Comparison of ENCODE assay signal across 8 cellular contexts in the genomic region with DNA sequence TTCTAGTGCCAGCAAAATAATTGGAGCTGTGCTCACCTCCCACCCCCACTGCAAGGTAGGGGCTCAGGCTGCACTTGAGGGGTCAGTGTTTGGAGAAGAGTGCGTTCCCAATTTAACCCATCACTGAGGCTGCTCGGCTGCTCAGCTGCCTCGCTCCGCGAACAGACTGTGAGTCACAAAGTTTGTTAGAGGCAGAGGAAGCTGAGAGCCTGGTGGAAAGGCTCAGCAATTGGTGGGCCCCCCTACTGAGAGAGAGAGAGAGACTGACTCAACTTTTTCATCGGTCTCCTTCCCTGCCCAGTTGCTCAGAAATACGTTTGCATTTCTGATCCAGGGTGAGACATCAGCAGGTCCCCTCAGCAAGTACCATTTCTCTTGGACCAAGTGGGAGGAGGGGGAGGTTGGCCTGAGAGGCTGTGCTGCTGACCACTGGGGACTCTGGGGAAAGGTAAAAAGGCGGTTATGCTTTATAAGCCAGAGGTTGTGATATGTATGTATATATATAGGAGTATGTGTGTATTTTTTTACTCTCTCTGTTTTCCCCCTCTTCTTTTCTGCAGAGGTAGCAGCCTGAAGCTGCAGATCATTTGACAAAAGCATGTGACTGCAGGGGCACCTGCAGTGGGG. TPM values are rescaled to one million over a fixed set of nuclear protein-coding genes. Genes with fewer than 3 reads are reported as not detected.
A peak's percentile ranks its signal among the peaks of the same experiment; 100 is the strongest.
DNase-seq lines count a peak whose midpoint lies in the region; ATAC-seq and TF ChIP-seq lines count a peak whose summit lies in the region.

No MANE protein-coding gene starts in this region.

- peak overlapping the region in 2 of 3 donors; percentile 59 to 74 for H3K4me3 ChIP-seq in breast epithelium
- H3K4me3 ChIP-seq in mucosa of rectum (ENCODE audit: low read length in 2 of 2) = peak overlapping the region; percentile 63 to 74
- H3K4me3 ChIP-seq in thoracic aorta = peak overlapping the region; percentile 86

- TF ChIP-seq POLR2A in breast epithelium (IDR thresholded peaks at IDR 0.05) = no peak

- H3K27me3 ChIP-seq in breast epithelium (no peaks in the 10 kb centered on the region), mucosa of rectum (ENCODE audit: control insufficient read depth in 2 of 2, insufficient read depth in 2 of 2, low read length in 2 of 2) (peaks cover 7 to 14% of the 10 kb centered on the region in 2 donors), thoracic aorta (replicated peaks; ENCODE audit: insufficient read depth) (no peaks in the 10 kb centered on the region)

- no peak for DNase-seq in activated CD4-positive, CD25-positive, alpha-beta regulatory T cell treated with anti-CD3 and anti-CD28 coated beads, Interleukin-2, amount 50 U/mL, for 72 hours
- DNase-seq in SW480 (ENCODE audit: low spot score) (peak; percentile 58), breast epithelium (ENCODE audit: low spot score in 2 of 2) (no peak), thoracic aorta (ENCODE audit: low spot score) (no peak), NCI-H146 (lab: John Stamatoyannopoulos, UW) (no peak), NCI-H524 (lab: John Stamatoyannopoulos, UW) (no peak)

- peaks cover 0 to 5% of the 10 kb centered on the region in 2 donors for H3K4me1 ChIP-seq in breast epithelium
- peaks cover 16 to 17% of the 10 kb centered on the region in 2 donors for H3K4me1 ChIP-seq in mucosa of rectum (ENCODE audit: control insufficient read depth in 2 of 2, insufficient read depth in 2 of 2, low read length in 2 of 2)
- H3K4me1 ChIP-seq in thoracic aorta (ENCODE audit: control insufficient read depth in 1 of 2, low read depth in 2 of 2) = peaks cover 4 to 17% of the 10 kb centered on the region in 2 donors

- intact Hi-C loops in breast epithelium (cut with DNase I; ENCODE audit: low total_unique reads) = no loop called here

- H3K9me3 ChIP-seq in breast epithelium = no peaks in the 10 kb centered on the region
- no peaks in the 10 kb centered on the region for H3K9me3 ChIP-seq in mucosa of rectum (ENCODE audit: control insufficient read depth in 2 of 2, low read length in 2 of 2)
- no peaks in the 10 kb centered on the region for H3K9me3 ChIP-seq in thoracic aorta

- peak overlapping the region; percentile 9 to 34 for H3K9ac ChIP-seq in mucosa of rectum (ENCODE audit: low read depth in 1 of 2, low read length in 2 of 2)

- no peaks in the 10 kb centered on the region for H3K36me3 ChIP-seq in breast epithelium
- no peaks in the 10 kb centered on the region for H3K36me3 ChIP-seq in mucosa of rectum (ENCODE audit: control insufficient read depth in 2 of 2, insufficient read depth in 2 of 2, low read length in 2 of 2)
- no peaks in the 10 kb centered on the region for H3K36me3 ChIP-seq in thoracic aorta

- TF ChIP-seq CTCF in breast epithelium (IDR thresholded peaks at IDR 0.05) (no peak), thoracic aorta (IDR thresholded peaks at IDR 0.05) (no peak)

- H3K27ac ChIP-seq in breast epithelium = no peak overlapping the region
- H3K27ac ChIP-seq in mucosa of rectum (ENCODE audit: low read depth in 2 of 2, low read length in 2 of 2) = no peak overlapping the region
- peak overlapping the region in 1 of 2 donors; percentile 71 for H3K27ac ChIP-seq in thoracic aorta

- ATAC-seq in activated CD4-positive, CD25-positive, alpha-beta regulatory T cell treated with anti-CD3 and anti-CD28 coated beads, Interleukin-2, amount 50 U/mL, for 24 hours = peak; percentile 55 to 61
- peak; percentile 7 for ATAC-seq in thoracic aorta (ENCODE audit: insufficient number of reproducible peaks, low FRiP score, low read depth)

RNA-seq across cellular contexts. Expression of gene EFR3B, which starts 1.5 kb away (rescaled TPM):
- under 1 TPM; 0.16 to 0.98 (median 0.73) TPM for total RNA-seq in breast epithelium
- total RNA-seq in thoracic aorta = 1 to 10 TPM in 1 of 2 donors, under 1 TPM in 1; 0.81 to 1.4 TPM
